ENCODE assay signal across 38 cellular contexts in genomic region chr2:236019434-236019833, GRCh38.
"Had no signal": no experiment of that assay in that cellular context is flagged by ENCODE, and none has a peak within 500 bp of the region (broad histone marks: within the 10 kb centered on the region; RNA-seq: fewer than 3 reads in every experiment).

No MANE protein-coding gene starts in this region.

- H3K27ac ChIP-seq: adrenal gland, ascending aorta, body of pancreas, brain microvascular endothelial cell, breast epithelium, cardiac muscle cell had no signal

- DNase-seq: activated effector memory CD4-positive, alpha-beta T cell treated with anti-CD3 and anti-CD28 coated beads, Interleukin-2, amount 50 U/mL, for 16 hours; activated effector memory CD4-positive, alpha-beta T cell treated with Interleukin-2 at 50 U/mL for 16 hours; activated gamma-delta T cell treated with Interleukin-2 at 50 U/mL for 16 hours; activated naive CD4-positive, alpha-beta T cell; activated naive CD4-positive, alpha-beta T cell treated with anti-CD3 and anti-CD28 coated beads for 36 hours; activated naive CD4-positive, alpha-beta T cell treated with anti-CD3 and anti-CD28 coated beads, Interleukin-2, amount 10 ng/mL, durations not matched to agents 7 days and 5 days; activated naive CD4-positive, alpha-beta T cell treated with anti-CD3 and anti-CD28 coated beads, Interleukin-2, amount 50 U/mL, for 16 hours; activated naive CD4-positive, alpha-beta T cell treated with Interleukin-2 at 50 U/mL for 16 hours; activated naive CD8-positive, alpha-beta T cell treated with anti-CD3 and anti-CD28 coated beads for 36 hours; activated naive CD8-positive, alpha-beta T cell treated with anti-CD3 and anti-CD28 coated beads, Interleukin-2, amount 10 ng/mL, durations not matched to agents 7 days and 5 days; activated naive CD8-positive, alpha-beta T cell treated with anti-CD3 and anti-CD28 coated beads, Interleukin-2, amount 50 U/mL, for 24 hours; activated T-cell treated with anti-CD3 and anti-CD28 coated beads for 4 hours; activated T-cell treated with anti-CD3 and anti-CD28 coated beads, Interleukin-2, amount 50 U/mL, for 1 hour; activated T-cell treated with anti-CD3 and anti-CD28 coated beads, Interleukin-2, amount 50 U/mL, for 24 hours; activated T-cell treated with anti-CD3 and anti-CD28 coated beads, Interleukin-2, amount 50 U/mL, for 4 hours; activated T-cell treated with anti-CD3 and anti-CD28 coated beads, Interleukin-2, amount 50 U/mL, for 48 hours; activated T-cell treated with anti-CD3 and anti-CD28 coated beads, Interleukin-2, amount 50 U/mL, for 72 hours; adrenal gland; amniotic stem cell; amygdala; anterior cingulate cortex; aorta; body of pancreas; brain microvascular endothelial cell; caudate nucleus; central memory CD4-positive, alpha-beta T cell; cerebellar nuclear complex had no signal

- H3K9me3 ChIP-seq: adrenal gland, ascending aorta, body of pancreas, breast epithelium had no signal

- H3K36me3 Mint-ChIP-seq: activated naive CD4-positive, alpha-beta T cell treated with anti-CD3 and anti-CD28 coated beads, Interleukin-2, amount 10 ng/mL, durations not matched to agents 7 days and 5 days; activated naive CD4-positive, alpha-beta T cell treated with anti-CD3 and anti-CD28 coated beads, Interleukin-2, amount 50 U/mL, for 24 hours; activated naive CD4-positive, alpha-beta T cell treated with anti-CD3 and anti-CD28 coated beads, Interleukin-2, amount 50 U/mL, for 72 hours; activated naive CD8-positive, alpha-beta T cell; activated naive CD8-positive, alpha-beta T cell treated with anti-CD3 and anti-CD28 coated beads for 36 hours; activated naive CD8-positive, alpha-beta T cell treated with anti-CD3 and anti-CD28 coated beads, Interleukin-2, amount 10 ng/mL, durations not matched to agents 7 days and 5 days had no signal

- H3K4me3 ChIP-seq: adrenal gland, ascending aorta, body of pancreas, breast epithelium, cardiac muscle cell had no signal

- H3K27me3 ChIP-seq: adrenal gland, ascending aorta, body of pancreas, brain microvascular endothelial cell, breast epithelium, cardiac muscle cell had no signal

- H3K9me3 Mint-ChIP-seq: activated naive CD4-positive, alpha-beta T cell treated with anti-CD3 and anti-CD28 coated beads for 36 hours; activated naive CD4-positive, alpha-beta T cell treated with anti-CD3 and anti-CD28 coated beads, Interleukin-2, amount 10 ng/mL, durations not matched to agents 7 days and 5 days; activated naive CD4-positive, alpha-beta T cell treated with anti-CD3 and anti-CD28 coated beads, Interleukin-2, amount 50 U/mL, for 24 hours; activated naive CD4-positive, alpha-beta T cell treated with anti-CD3 and anti-CD28 coated beads, Interleukin-2, amount 50 U/mL, for 72 hours; activated naive CD8-positive, alpha-beta T cell treated with anti-CD3 and anti-CD28 coated beads for 36 hours; activated naive CD8-positive, alpha-beta T cell treated with anti-CD3 and anti-CD28 coated beads, Interleukin-2, amount 10 ng/mL, durations not matched to agents 7 days and 5 days; activated naive CD8-positive, alpha-beta T cell treated with anti-CD3 and anti-CD28 coated beads, Interleukin-2, amount 50 U/mL, for 24 hours; activated T-cell treated with anti-CD3 and anti-CD28 coated beads, Interleukin-2, amount 50 U/mL, for 24 hours; activated T-cell treated with anti-CD3 and anti-CD28 coated beads, Interleukin-2, amount 50 U/mL, for 4 hours; activated T-cell treated with anti-CD3 and anti-CD28 coated beads, Interleukin-2, amount 50 U/mL, for 72 hours; activated T-helper 1 cell treated with anti-CD3 and anti-CD28 coated beads, Interleukin-12 subunit alpha, Interleukin-12 subunit beta, Interleukin-2, Interleukin-4 antibody, amounts not matched to agents 30 ng/mL and 10 ng/mL and 1 ng/mL, durations not matched to agents 14 hours and 24 hours and 36 hours; activated T-helper 17 cell treated with anti-CD3 and anti-CD28 coated beads, Interleukin-2, amount 50 U/mL, for 72 hours; activated T-helper 2 cell treated with anti-CD3 and anti-CD28 coated beads, Interferon-gamma antibody, Interleukin-2, Interleukin-4, amounts not matched to agents 10 μg/mL and 5 μg/mL and 100 μg/mL, durations not matched to agents 14 hours and 24 hours and 36 hours; brain; central memory CD8-positive, alpha-beta T cell had no signal

- H3K4me1 Mint-ChIP-seq: activated naive CD4-positive, alpha-beta T cell treated with anti-CD3 and anti-CD28 coated beads, Interleukin-2, amount 10 ng/mL, durations not matched to agents 7 days and 5 days; activated naive CD4-positive, alpha-beta T cell treated with anti-CD3 and anti-CD28 coated beads, Interleukin-2, amount 50 U/mL, for 24 hours; activated naive CD8-positive, alpha-beta T cell treated with anti-CD3 and anti-CD28 coated beads for 36 hours; activated naive CD8-positive, alpha-beta T cell treated with anti-CD3 and anti-CD28 coated beads, Interleukin-2, amount 10 ng/mL, durations not matched to agents 7 days and 5 days; activated naive CD8-positive, alpha-beta T cell treated with anti-CD3 and anti-CD28 coated beads, Interleukin-2, amount 50 U/mL, for 24 hours; activated T-helper 17 cell treated with anti-CD3 and anti-CD28 coated beads, Interleukin-2, amount 50 U/mL, for 72 hours had no signal

- H3K27ac Mint-ChIP-seq: activated naive CD4-positive, alpha-beta T cell treated with anti-CD3 and anti-CD28 coated beads for 36 hours; activated naive CD4-positive, alpha-beta T cell treated with anti-CD3 and anti-CD28 coated beads, Interleukin-2, amount 10 ng/mL, durations not matched to agents 7 days and 5 days; activated naive CD4-positive, alpha-beta T cell treated with anti-CD3 and anti-CD28 coated beads, Interleukin-2, amount 50 U/mL, for 24 hours; activated naive CD4-positive, alpha-beta T cell treated with anti-CD3 and anti-CD28 coated beads, Interleukin-2, amount 50 U/mL, for 72 hours; activated naive CD8-positive, alpha-beta T cell; activated naive CD8-positive, alpha-beta T cell treated with anti-CD3 and anti-CD28 coated beads for 36 hours; activated naive CD8-positive, alpha-beta T cell treated with anti-CD3 and anti-CD28 coated beads, Interleukin-2, amount 10 ng/mL, durations not matched to agents 7 days and 5 days; activated naive CD8-positive, alpha-beta T cell treated with anti-CD3 and anti-CD28 coated beads, Interleukin-2, amount 50 U/mL, for 24 hours; activated T-cell treated with anti-CD3 and anti-CD28 coated beads, Interleukin-2, amount 50 U/mL, for 24 hours; activated T-cell treated with anti-CD3 and anti-CD28 coated beads, Interleukin-2, amount 50 U/mL, for 72 hours; activated T-helper 1 cell treated with anti-CD3 and anti-CD28 coated beads, Interleukin-12 subunit alpha, Interleukin-12 subunit beta, Interleukin-2, Interleukin-4 antibody, amounts not matched to agents 30 ng/mL and 10 ng/mL and 1 ng/mL, durations not matched to agents 14 hours and 24 hours and 36 hours; activated T-helper 17 cell treated with anti-CD3 and anti-CD28 coated beads, Interleukin-2, amount 50 U/mL, for 72 hours; activated T-helper 2 cell treated with anti-CD3 and anti-CD28 coated beads, Interferon-gamma antibody, Interleukin-2, Interleukin-4, amounts not matched to agents 10 μg/mL and 5 μg/mL and 100 μg/mL, durations not matched to agents 14 hours and 24 hours and 36 hours; brain had no signal

- H3K36me3 ChIP-seq: adrenal gland, ascending aorta, brain microvascular endothelial cell, breast epithelium, cardiac muscle cell had no signal

- H3K4me3 Mint-ChIP-seq: activated naive CD4-positive, alpha-beta T cell treated with anti-CD3 and anti-CD28 coated beads for 36 hours; activated naive CD4-positive, alpha-beta T cell treated with anti-CD3 and anti-CD28 coated beads, Interleukin-2, amount 10 ng/mL, durations not matched to agents 7 days and 5 days; activated naive CD4-positive, alpha-beta T cell treated with anti-CD3 and anti-CD28 coated beads, Interleukin-2, amount 50 U/mL, for 24 hours; activated naive CD8-positive, alpha-beta T cell; activated naive CD8-positive, alpha-beta T cell treated with anti-CD3 and anti-CD28 coated beads for 36 hours; activated naive CD8-positive, alpha-beta T cell treated with anti-CD3 and anti-CD28 coated beads, Interleukin-2, amount 10 ng/mL, durations not matched to agents 7 days and 5 days; activated naive CD8-positive, alpha-beta T cell treated with anti-CD3 and anti-CD28 coated beads, Interleukin-2, amount 50 U/mL, for 24 hours; activated T-cell treated with anti-CD3 and anti-CD28 coated beads, Interleukin-2, amount 50 U/mL, for 24 hours; activated T-cell treated with anti-CD3 and anti-CD28 coated beads, Interleukin-2, amount 50 U/mL, for 4 hours; activated T-cell treated with anti-CD3 and anti-CD28 coated beads, Interleukin-2, amount 50 U/mL, for 72 hours; activated T-helper 1 cell treated with anti-CD3 and anti-CD28 coated beads, Interleukin-12 subunit alpha, Interleukin-12 subunit beta, Interleukin-2, Interleukin-4 antibody, amounts not matched to agents 30 ng/mL and 10 ng/mL and 1 ng/mL, durations not matched to agents 14 hours and 24 hours and 36 hours; activated T-helper 17 cell treated with anti-CD3 and anti-CD28 coated beads, Interleukin-2, amount 50 U/mL, for 72 hours; brain; central memory CD8-positive, alpha-beta T cell had no signal

- ATAC-seq: activated naive CD4-positive, alpha-beta T cell treated with anti-CD3 and anti-CD28 coated beads, Interleukin-2, amount 50 U/mL, for 72 hours; activated naive CD8-positive, alpha-beta T cell treated with anti-CD3 and anti-CD28 coated beads, Interleukin-2, amount 50 U/mL, for 24 hours; activated T-cell treated with anti-CD3 and anti-CD28 coated beads, Interleukin-2, amount 50 U/mL, for 72 hours; activated T-helper 17 cell treated with anti-CD3 and anti-CD28 coated beads, Interleukin-2, amount 50 U/mL, for 72 hours; body of pancreas had no signal

- H3K27me3 Mint-ChIP-seq: activated T-helper 17 cell treated with anti-CD3 and anti-CD28 coated beads, Interleukin-2, amount 50 U/mL, for 72 hours; brain; central memory CD8-positive, alpha-beta T cell had no signal

- H3K4me1 ChIP-seq: adrenal gland, ascending aorta, body of pancreas, breast epithelium had no signal
